23 cellular contexts compared by ENCODE assay signal in the genomic region with DNA sequence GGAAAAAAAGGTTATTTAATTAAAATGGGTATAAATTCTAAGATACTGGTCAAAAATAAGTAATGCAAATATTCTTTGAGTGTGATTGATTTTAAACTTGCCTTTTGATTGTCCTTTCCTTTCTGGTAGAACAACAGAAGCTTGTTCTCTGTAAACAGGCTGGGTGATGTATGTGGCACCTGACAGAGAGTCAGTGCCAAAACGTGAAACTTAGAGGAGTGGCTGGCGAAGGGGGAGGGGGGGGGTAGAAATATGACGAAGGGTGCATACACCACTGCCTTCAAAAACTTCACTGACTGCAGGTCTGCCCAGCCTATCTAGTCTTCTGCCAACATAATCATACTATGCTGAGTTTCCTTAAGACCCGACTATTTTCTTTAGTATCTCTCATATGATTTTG.
"Had no signal": no experiment of that assay in that cellular context is flagged by ENCODE, and none has a peak within 500 bp of the region (broad histone marks: within the 10 kb centered on the region; RNA-seq: fewer than 3 reads in every experiment).

No MANE protein-coding gene starts in this region.

- H3K27ac ChIP-seq: colonic mucosa, heart left ventricle, psoas muscle, right lobe of liver, tibial artery, upper lobe of right lung had no signal

- H3K4me3 ChIP-seq: colonic mucosa, heart left ventricle, lung, psoas muscle, right lobe of liver, tibial artery, upper lobe of right lung had no signal

- H3K36me3 ChIP-seq: colonic mucosa, heart left ventricle, right lobe of liver, tibial artery, upper lobe of right lung had no signal

- FAIRE-seq: endothelial cell of umbilical vein had no signal

- H3K27ac Mint-ChIP-seq: endodermal cell; naive B cell; stimulated activated effector memory CD8-positive, alpha-beta T cell treated with anti-CD3 and anti-CD28 coated beads, Interleukin-12 subunit alpha, Interleukin-12 subunit beta, amount 100 ng/mL, for 72 hours; stimulated activated naive CD8-positive, alpha-beta T cell treated with anti-CD3 and anti-CD28 coated beads, Interleukin-15, Interleukin-2, amounts not matched to agents 100 ng/mL and 50 ng/mL, for 24 hours had no signal

- ATAC-seq: heart left ventricle; left colon; left ventricle myocardium superior; psoas muscle; right lobe of liver; stimulated activated effector memory CD8-positive, alpha-beta T cell treated with anti-CD3 and anti-CD28 coated beads, Interleukin-12 subunit alpha, Interleukin-12 subunit beta, amount 100 ng/mL, for 72 hours; upper lobe of right lung had no signal

- H3K9me3 ChIP-seq: colonic mucosa, psoas muscle, right lobe of liver, tibial artery, upper lobe of right lung had no signal

- H3K36me3 Mint-ChIP-seq: naive B cell; stimulated activated effector memory CD8-positive, alpha-beta T cell treated with anti-CD3 and anti-CD28 coated beads, Interleukin-12 subunit alpha, Interleukin-12 subunit beta, amount 100 ng/mL, for 72 hours had no signal

- H3K4me1 Mint-ChIP-seq: naive B cell; stimulated activated effector memory CD8-positive, alpha-beta T cell treated with anti-CD3 and anti-CD28 coated beads, Interleukin-12 subunit alpha, Interleukin-12 subunit beta, amount 100 ng/mL, for 72 hours had no signal

- H3K27me3 Mint-ChIP-seq: naive B cell; stimulated activated naive CD8-positive, alpha-beta T cell treated with anti-CD3 and anti-CD28 coated beads, Interleukin-15, Interleukin-2, amounts not matched to agents 100 ng/mL and 50 ng/mL, for 24 hours had no signal

- DNase-seq: colonic mucosa; dermis blood vessel endothelial cell; endodermal cell; erythroblast; foreskin melanocyte; heart left ventricle; hippocampal formation; left colon; left ventricle myocardium superior; mesendoderm; naive B cell; nephron progenitor cell; psoas muscle; retina; right lobe of liver; stimulated activated CD4-positive, alpha-beta T cell treated with anti-CD3 and anti-CD28 coated beads, Interleukin-4, amount 100 ng/mL, for 1 hour; stimulated activated CD8-positive, alpha-beta memory T cell treated with anti-CD3 and anti-CD28 coated beads, Interleukin-4, amount 100 ng/mL, for 48 hours; tibial artery; upper lobe of right lung had no signal

- H3K4me1 ChIP-seq: colonic mucosa, psoas muscle, right lobe of liver, tibial artery, upper lobe of right lung had no signal

- H3K4me3 Mint-ChIP-seq: endodermal cell; naive B cell; nephron progenitor cell; stimulated activated effector memory CD8-positive, alpha-beta T cell treated with anti-CD3 and anti-CD28 coated beads, Interleukin-12 subunit alpha, Interleukin-12 subunit beta, amount 100 ng/mL, for 72 hours; stimulated activated naive CD8-positive, alpha-beta T cell treated with anti-CD3 and anti-CD28 coated beads, Interleukin-15, Interleukin-2, amounts not matched to agents 100 ng/mL and 50 ng/mL, for 24 hours had no signal

- H3K27me3 ChIP-seq: colonic mucosa, heart left ventricle, right lobe of liver, tibial artery, upper lobe of right lung had no signal
